In the genomic region with DNA sequence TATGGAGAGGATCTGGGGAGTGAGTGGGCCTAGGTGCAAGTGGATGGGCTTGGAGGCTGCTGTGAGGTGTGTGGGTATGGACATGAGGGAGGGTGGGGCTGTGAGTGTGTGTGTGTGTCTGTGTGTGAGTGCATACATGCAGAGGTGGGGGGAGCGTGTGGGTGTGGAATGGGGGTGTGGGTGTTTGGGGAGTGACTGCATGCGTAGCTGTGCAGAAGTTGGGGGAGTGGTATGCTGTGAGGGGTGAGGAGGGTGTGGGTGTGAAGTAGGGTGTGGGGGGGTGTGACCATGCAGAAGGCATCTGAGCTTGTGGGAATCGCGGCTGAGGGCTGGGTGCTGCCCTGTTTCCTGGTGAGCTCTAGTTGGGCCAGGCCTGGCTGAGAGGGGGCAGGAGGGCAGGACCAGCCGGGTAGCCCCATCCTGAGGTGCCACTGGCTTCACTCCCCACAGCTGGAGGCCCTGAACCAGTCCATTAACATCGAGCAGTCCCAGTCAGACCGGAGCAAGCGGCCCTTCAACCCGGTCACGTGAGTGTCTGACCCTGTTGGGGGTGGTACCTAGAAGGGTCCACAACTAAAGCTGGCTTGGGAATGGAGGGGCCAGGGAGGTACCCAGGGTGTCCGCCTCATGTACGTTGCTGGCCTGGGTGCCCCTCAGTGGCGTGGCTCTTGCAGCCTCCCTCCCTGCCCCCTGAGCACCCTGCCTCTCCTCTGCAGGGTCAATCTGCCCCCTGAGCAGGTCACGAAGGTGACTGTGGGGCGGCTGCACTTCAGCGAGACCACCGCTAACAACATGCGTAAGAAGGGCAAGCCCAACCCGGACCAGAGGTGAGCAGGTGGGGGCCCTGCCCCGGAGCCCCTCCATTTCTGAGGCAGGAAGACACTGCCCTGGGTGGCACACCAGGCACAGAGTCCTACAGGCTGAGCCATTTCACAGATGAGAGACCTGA, we compare ENCODE assay signal across 1 cellular context.
TF ChIP-seq lines count a peak whose summit lies in the region.

No MANE protein-coding gene starts in this region.

TF ChIP-seq in HCT116, 20 proteins besides CTCF, POLR2A, EP300 and RAD21:
- TF ChIP-seq ZFX (IDR thresholded peaks at IDR 0.05): no peak
- TF ChIP-seq YY1 (IDR thresholded peaks at IDR 0.05; ENCODE audit: extremely low read depth, insufficient replicate concordance, low read depth, low read length): no peak
- TF ChIP-seq EGR1 (IDR thresholded peaks at IDR 0.05; ENCODE audit: low read depth): no peak
